8 cellular contexts compared by ENCODE assay signal in the genomic region with DNA sequence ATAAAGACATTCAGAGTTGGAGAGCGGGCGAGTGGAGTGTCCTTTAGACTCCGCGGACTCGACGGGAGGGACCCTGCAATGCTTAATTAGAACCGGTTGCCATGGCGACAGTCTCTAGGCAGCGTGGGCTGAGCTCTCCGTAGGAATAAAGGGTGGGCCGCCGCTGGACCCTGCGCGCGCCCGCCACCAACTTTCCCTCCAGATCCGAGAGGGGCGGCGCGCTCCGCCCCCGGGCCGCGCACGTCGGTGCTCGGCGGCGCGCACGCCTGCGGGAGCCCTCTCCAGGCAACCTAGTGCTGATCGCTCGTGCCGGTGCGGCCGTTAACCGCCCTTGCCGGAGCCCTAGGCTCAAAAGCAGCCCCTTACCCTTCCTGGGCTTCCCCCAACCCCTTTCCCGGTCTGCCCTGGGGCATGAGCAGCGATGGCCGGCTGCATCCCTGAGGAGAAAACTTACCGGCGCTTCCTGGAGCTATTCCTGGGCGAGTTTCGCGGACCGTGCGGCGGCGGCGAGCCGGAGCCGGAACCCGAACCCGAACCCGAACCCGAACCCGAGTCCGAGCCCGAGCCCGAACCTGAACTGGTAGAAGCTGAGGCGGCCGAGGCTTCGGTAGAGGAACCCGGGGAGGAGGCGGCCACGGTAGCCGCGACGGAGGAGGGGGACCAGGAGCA. TPM values are rescaled to one million over a fixed set of nuclear protein-coding genes. Genes with fewer than 3 reads are reported as not detected.
DNase-seq lines count a peak whose midpoint lies in the region; ATAC-seq and TF ChIP-seq lines count a peak whose summit lies in the region.

A gene (plus strand): TSS at position 278 of the 669 bp plus-strand sequence.

- no peak within 1 kb of the TSS for H4K5ac ChIP-seq in H9 (ENCODE audit: insufficient read length, low read depth, low read length)

- TF ChIP-seq CTCF in H9 (conservative IDR thresholded peaks at IDR 0.05) (no peak), lung (IDR thresholded peaks at IDR 0.05; ENCODE audit: control extremely low read depth, extremely low read depth) (no peak)

- H3K56ac ChIP-seq in H9 (ENCODE audit: insufficient read length, low read depth, low read length) = no peak within 1 kb of the TSS

- H2AFZ ChIP-seq in H9 (ENCODE audit: low read length) = peak within 1 kb of the TSS; percentile 88

- H3K4me1 ChIP-seq in H9 (ENCODE audit: insufficient read depth, low read length) = no peaks in the 10 kb centered on the region; the same call in 1 of the 2 replicates
- H3K4me1 ChIP-seq in ectodermal cell (ENCODE audit: control insufficient read depth, insufficient read depth, low read length) = peaks cover 7% of the 10 kb centered on the region
- H3K4me1 ChIP-seq in lung (ENCODE audit: control insufficient read depth in 2 of 2, insufficient read depth in 2 of 2, low read length in 2 of 2) = peaks cover 0 to 8% of the 10 kb centered on the region in 2 donors

- H3K9me3 ChIP-seq in H9 (ENCODE audit: control insufficient read depth, low read depth, low read length) (no peaks in the 10 kb centered on the region), ectodermal cell (ENCODE audit: control insufficient read depth, low read length) (no peaks in the 10 kb centered on the region), lung (ENCODE audit: control insufficient read depth in 2 of 2, insufficient read depth in 1 of 2, low read length in 1 of 2) (no peaks in the 10 kb centered on the region)

- H3K9ac ChIP-seq in H9 (ENCODE audit: extremely low read depth, insufficient read length, low read length) = peak within 1 kb of the TSS; percentile 72

- H3K27me3 Mint-ChIP-seq in H9 (ENCODE audit: low read depth) = peaks cover 47% of the 10 kb centered on the region

- no peak within 1 kb of the TSS for H3T11ph ChIP-seq in H9 (ENCODE audit: low read length)

- ATAC-seq in lung (ENCODE audit: insufficient read depth, low FRiP score) (no peak), HG02763 (IDR thresholded peaks at IDR 0.05; ENCODE audit: unreplicated experiment) (no peak)

- H3K23me2 ChIP-seq in H9 (ENCODE audit: insufficient read length, low read depth, low read length, poor library complexity, severe bottlenecking) = peaks cover 7% of the 10 kb centered on the region

- no peaks in the 10 kb centered on the region for H4K20me1 ChIP-seq in H9 (ENCODE audit: control insufficient read depth, insufficient read depth, insufficient read length)

- H3K36me3 Mint-ChIP-seq in H9 (ENCODE audit: insufficient read depth in 1 of 3, low read depth in 3 of 3) = no peaks in the 10 kb centered on the region; a peak in 1 of 7 replicates

- H2BK20ac ChIP-seq in H9 (ENCODE audit: low read depth, low read length, poor library complexity, severe bottlenecking) = no peak within 1 kb of the TSS

- H3K23ac ChIP-seq in H9 (ENCODE audit: insufficient read length, low read depth, low read length) = no peak within 1 kb of the TSS

- H3K27ac ChIP-seq in H9 (ENCODE audit: insufficient read length, low read depth, low read length) (no peak within 1 kb of the TSS), ectodermal cell (ENCODE audit: insufficient read depth, low read depth, low read length, poor library complexity, severe bottlenecking) (peak within 1 kb of the TSS; percentile 26), lung (ENCODE audit: low read depth in 1 of 2, low read length in 1 of 2) (no peak within 1 kb of the TSS)

- no peak within 1 kb of the TSS for H4K8ac ChIP-seq in H9 (replicated peaks; ENCODE audit: insufficient read length, low read depth, low read length)

- peak within 1 kb of the TSS; percentile 97 for H3K4me2 ChIP-seq in H9 (ENCODE audit: insufficient read depth, insufficient read length, low read length)

- no peaks in the 10 kb centered on the region for H3K9me3 Mint-ChIP-seq in H9

- H3K4ac ChIP-seq in H9 (ENCODE audit: low read depth, low read length) = no peak within 1 kb of the TSS

- H3K36me3 ChIP-seq in ectodermal cell (ENCODE audit: control insufficient read depth, insufficient read depth, low read length) (no peaks in the 10 kb centered on the region), lung (ENCODE audit: control insufficient read depth in 2 of 2, insufficient read depth in 2 of 2, low read length in 2 of 2) (no peaks in the 10 kb centered on the region)

- no peak within 1 kb of the TSS for H2AK5ac ChIP-seq in H9 (ENCODE audit: insufficient read length, low read length)

- H3K4me1 Mint-ChIP-seq in H9 = peaks cover 10 to 14% of the 10 kb centered on the region in 2 experiments

- H3K4me3 Mint-ChIP-seq in H9 = peak within 1 kb of the TSS; percentile 94 to 96

- no peak within 1 kb of the TSS for H2BK12ac ChIP-seq in H9 (ENCODE audit: insufficient read length, low read depth, low read length)

- peak within 1 kb of the TSS in 2 of 3 experiments; percentile 73 to 84; a peak in 4 of 7 replicates for H3K27ac Mint-ChIP-seq in H9

- H4K91ac ChIP-seq in H9 (ENCODE audit: insufficient read length, low read depth, low read length) = no peak within 1 kb of the TSS

- H2BK5ac ChIP-seq in H9 (ENCODE audit: insufficient read length, low read length) = no peak within 1 kb of the TSS

- no peaks in the 10 kb centered on the region for H3K79me1 ChIP-seq in H9 (ENCODE audit: insufficient read depth, low read depth, low read length, poor library complexity, severe bottlenecking)

- no CpG with 5 or more reads among the region's 71 CpGs for WGBS in H9 (ENCODE audit: extremely low coverage, insufficient read length, low lambda C conversion rate)
- 0% methylated on average over 71 of the region's 71 CpGs for WGBS in ectodermal cell, 2 experiments
- 1 to 2% methylated on average over 46 to 71 of the region's 71 CpGs for WGBS in lung, 2 donors

- DNase-seq in AG20443 (ENCODE audit: low spot score) = peak; percentile 85
- DNase-seq in H9 = peak; percentile 96
- peak; percentile 87 for DNase-seq in NCI-H345 treated with DMSO at 0.1 percent for 48 hours (lab: John Stamatoyannopoulos, UW; ENCODE audit: unreplicated experiment)
- DNase-seq in activated CD4-positive, alpha-beta T cell treated with anti-CD3 and anti-CD28 coated beads, Interleukin-2, amount 50 U/mL, for 4 hours = peak; percentile 6 to 15
- DNase-seq in lung (ENCODE audit: low spot score) = no peak
- peak; percentile 4 to 28 (median 13) for DNase-seq in stimulated activated CD4-positive, alpha-beta T cell treated with anti-CD3 and anti-CD28 coated beads, TNF-alpha, amount 100 ng/mL, for 48 hours (ENCODE audit: low read depth in 3 of 3)

- H3K4me3 ChIP-seq in ectodermal cell (ENCODE audit: insufficient read depth, low read depth, low read length) = peak within 1 kb of the TSS; percentile 97
- peak within 1 kb of the TSS; percentile 47 for H3K4me3 ChIP-seq in lung

- peak within 1 kb of the TSS; percentile 83; the same call in 1 of the 2 replicates for H3K14ac ChIP-seq in H9 (ENCODE audit: insufficient read depth, low read length)

- no peaks in the 10 kb centered on the region for H3K27me3 ChIP-seq in H9 (ENCODE audit: insufficient read depth, low read length)
- peaks cover 12% of the 10 kb centered on the region for H3K27me3 ChIP-seq in ectodermal cell (ENCODE audit: control insufficient read depth, insufficient read depth, low read length, poor library complexity, severe bottlenecking)
- H3K27me3 ChIP-seq in lung (ENCODE audit: control insufficient read depth, insufficient read depth) = no peaks in the 10 kb centered on the region

- H3K18ac ChIP-seq in H9 (ENCODE audit: insufficient read length, low read depth, low read length) = peak within 1 kb of the TSS; percentile 78

- H3K79me2 ChIP-seq in H9 (ENCODE audit: insufficient read depth, low read length) = no peaks in the 10 kb centered on the region

- no peak within 1 kb of the TSS for H2BK120ac ChIP-seq in H9 (ENCODE audit: low read depth, low read length, poor library complexity, severe bottlenecking)

- H2BK15ac ChIP-seq in H9 (ENCODE audit: low read depth, low read length) = no peak within 1 kb of the TSS

RNA-seq across cellular contexts. Expression of the gene that starts here (rescaled TPM):
- total RNA-seq in H9 (2021) (7.1 and 7.3 TPM in 2 replicates), lung (1 to 10 TPM; 1.1 to 1.3 TPM)
- 8.1 TPM for polyA plus RNA-seq in ectodermal cell (2013, experiment 1 of 4)
- 7.9 TPM for polyA plus RNA-seq in ectodermal cell (2013, experiment 2 of 4)
- polyA plus RNA-seq in ectodermal cell (2013, experiment 3 of 4) = 8.7 TPM
- polyA plus RNA-seq in ectodermal cell (2013, experiment 4 of 4) = 8.9 TPM
- polyA plus RNA-seq in lung = under 1 TPM; 0.08 to 0.22 TPM
